Comparison of ENCODE assay signal across 10 cellular contexts in the genomic region with DNA sequence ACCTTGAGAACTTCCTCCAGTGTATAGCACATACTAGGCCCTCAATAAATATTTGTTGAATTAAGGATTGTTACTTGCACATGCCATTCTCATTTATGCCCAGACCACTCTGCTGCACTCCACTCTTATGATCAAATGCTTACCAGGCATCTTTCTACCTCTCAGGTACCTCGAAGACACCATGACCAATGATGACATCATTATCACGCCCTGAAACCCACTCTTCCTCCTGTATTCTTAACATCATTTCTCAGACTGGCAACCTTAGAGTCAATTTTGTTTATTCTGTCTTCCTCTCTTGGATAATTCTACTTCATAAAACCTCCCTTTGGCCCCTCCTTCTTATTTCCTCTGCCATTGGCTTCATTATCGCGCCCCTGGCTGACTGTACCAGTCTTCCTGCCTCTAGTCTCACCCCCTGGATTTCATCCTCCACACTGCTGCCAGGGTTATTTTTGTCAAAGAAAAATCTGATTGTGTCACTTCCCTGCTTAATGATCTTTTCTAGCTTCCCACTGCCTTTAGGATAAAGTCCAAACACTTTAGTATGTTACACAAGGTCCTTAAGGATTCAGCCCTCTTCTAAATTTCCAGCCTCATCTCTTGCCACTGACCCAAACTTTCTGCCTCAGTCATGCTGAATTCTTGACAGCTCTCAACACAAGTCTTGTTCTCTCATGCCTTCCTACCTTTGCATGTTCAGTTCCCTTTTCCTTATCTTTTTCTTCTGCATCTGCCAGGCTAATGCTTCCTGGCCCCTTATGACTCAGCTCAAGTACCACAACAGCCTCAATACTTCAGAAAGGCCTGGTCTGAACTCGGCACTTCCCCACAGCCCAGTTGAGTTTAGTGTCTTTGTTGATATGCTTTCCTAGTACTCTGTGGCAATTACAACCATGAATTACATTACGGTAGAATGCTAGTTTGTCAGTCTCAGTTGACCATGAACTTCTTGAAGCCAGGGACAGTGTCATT. TPM values are rescaled to one million over a fixed set of nuclear protein-coding genes. Genes with fewer than 3 reads are reported as not detected.
A peak's percentile ranks its signal among the peaks of the same experiment; 100 is the strongest.
DNase-seq lines count a peak whose midpoint lies in the region; ATAC-seq, FAIRE-seq and TF ChIP-seq lines count a peak whose summit lies in the region.
"Had no signal": no experiment of that assay in that cellular context is flagged by ENCODE, and none has a peak within 500 bp of the region (broad histone marks: within the 10 kb centered on the region; RNA-seq: fewer than 3 reads in every experiment).

No MANE protein-coding gene starts in this region.

- TF ChIP-seq CTCF in HepG2 (CRISPR knock-in tag; IDR thresholded peaks at IDR 0.05) (no peak), right lobe of liver (IDR thresholded peaks at IDR 0.05) (no peak), choroid plexus epithelial cell (conservative IDR thresholded peaks at IDR 0.05; ENCODE audit: low read depth, low read length) (no peak)

- H2AFZ ChIP-seq in HepG2 (ENCODE audit: low read length), result no peak overlapping the region

- H3K4me1 ChIP-seq in HepG2 (ENCODE audit: insufficient read depth, low read length) (no peaks in the 10 kb centered on the region), right lobe of liver (no peaks in the 10 kb centered on the region), HAP-1 (no peaks in the 10 kb centered on the region)

- TF ChIP-seq POLR2A in HepG2 (IDR thresholded peaks at IDR 0.05; ENCODE audit: insufficient read depth in 1 of 2, low read depth in 2 of 2, low read length in 2 of 2) (no peak), right lobe of liver (IDR thresholded peaks at IDR 0.05) (no peak)

- intact Hi-C loops in HepG2 (cut with micrococcal nuclease; ENCODE audit: unreplicated experiment), result no loop called here
- intact Hi-C loops in right lobe of liver (cut with DNase I), result no loop called here

- POLR2A ChIA-PET in HepG2 (lab: Yijun Ruan, JAX), result no interaction called here

- FAIRE-seq in HepG2 (lab: Jason Lieb, UNC), result no peak

- no peaks in the 10 kb centered on the region for H3K36me3 ChIP-seq in HepG2 (replicated peaks in 1 of 2; ENCODE audit: control insufficient read depth in 1 of 2, insufficient read depth in 2 of 2, low read length in 2 of 2)
- no peaks in the 10 kb centered on the region for H3K36me3 ChIP-seq in right lobe of liver
- H3K36me3 ChIP-seq in HAP-1 (replicated peaks), result no peaks in the 10 kb centered on the region

- WGBS in HepG2 (ENCODE audit: low lambda C conversion rate), result 99% methylated on average over 6 of the region's 6 CpGs
- WGBS in right lobe of liver (ENCODE audit: insufficient coverage, low coverage, low lambda C conversion rate, missing lambda C conversion rate), result 55% methylated on average over 6 of the region's 6 CpGs

- H3K9me3 ChIP-seq in HepG2 (ENCODE audit: low read length), result no peaks in the 10 kb centered on the region
- no peaks in the 10 kb centered on the region for H3K9me3 ChIP-seq in right lobe of liver
- no peaks in the 10 kb centered on the region for H3K9me3 ChIP-seq in HAP-1

- H3K27ac ChIP-seq in HepG2 (ENCODE audit: extremely low read length, insufficient read depth, low read length) (no peak overlapping the region), right lobe of liver (no peak overlapping the region)

- no peaks in the 10 kb centered on the region for H3K79me2 ChIP-seq in HepG2 (ENCODE audit: insufficient read depth, low read length)

- ATAC-seq in HepG2 (no peak), right lobe of liver (no peak), GM18873 (IDR thresholded peaks at IDR 0.05; ENCODE audit: low FRiP score, unreplicated experiment) (no peak)

- CTCF ChIA-PET in HepG2 (lab: Yijun Ruan, JAX; ENCODE audit: low intra/inter-chr PET ratio, low total read pairs), result no interaction called here

- in situ Hi-C loops in HepG2 (cut with HindIII; ENCODE audit: extremely low pct_ligation_motif_present, low pct_unique_long_range_greater_than_20kb), result no loop called here
- in situ Hi-C loops in HAP-1 (cut with MboI; ENCODE audit: low sequenced_read_pairs), result loop anchor here (25.0 kb wide), 1 partner anchor 240 kb away; a partner anchor contains a TSS

- H3K4me3 ChIP-seq in HepG2 (replicated peaks in 1 of 3; ENCODE audit: insufficient read depth in 1 of 3, low read depth in 2 of 3, low read length in 3 of 3), result no peak overlapping the region
- no peak overlapping the region for H3K4me3 ChIP-seq in right lobe of liver
- H3K4me3 ChIP-seq in choroid plexus epithelial cell (ENCODE audit: low read depth, low read length), result no peak overlapping the region
- no peak overlapping the region for H3K4me3 ChIP-seq in HAP-1

- no peak for TF ChIP-seq RAD21 in HepG2 (CRISPR knock-in tag; IDR thresholded peaks at IDR 0.05)

- DNase-seq in HepG2 (ENCODE audit: low spot score) (no peak), right lobe of liver (no peak), NOMO-1 treated with DMSO at 0.1 percent for 48 hours (lab: John Stamatoyannopoulos, UW; ENCODE audit: unreplicated experiment) (peak; percentile 71), choroid plexus epithelial cell (ENCODE audit: low read depth) (peak; percentile 39), NCI-H2081 (lab: John Stamatoyannopoulos, UW) (no peak), NCI-H446 (lab: John Stamatoyannopoulos, UW) (no peak), HAP-1 (ENCODE audit: low spot score in 2 of 2) (no peak)
- DNase-seq: activated CD8-positive, alpha-beta memory T cell treated with anti-CD3 and anti-CD28 coated beads, Interleukin-2, amount 50 U/mL, for 4 hours; NCI-H510A treated with DMSO at 0.1 percent for 48 hours had no signal

- H4K20me1 ChIP-seq in HepG2 (ENCODE audit: insufficient read depth, low read length), result no peaks in the 10 kb centered on the region

- no TSS peak for BruUV-seq in HepG2 (replicated peaks; lab: Mats Ljungman, UMichigan)

- no peak overlapping the region for H3K4me2 ChIP-seq in HepG2 (ENCODE audit: low read depth, low read length)

- TF ChIP-seq EP300 in HepG2 (IDR thresholded peaks at IDR 0.05; ENCODE audit: low read depth in 2 of 2, low read length in 2 of 2), result no peak
- no peak for TF ChIP-seq EP300 in HepG2 (CRISPR knock-in tag; IDR thresholded peaks at IDR 0.05; ENCODE audit: borderline replicate concordance)

- H3K27me3 ChIP-seq in HepG2 (ENCODE audit: control insufficient read depth in 1 of 2, insufficient read depth in 2 of 2, low read length in 2 of 2), result no peaks in the 10 kb centered on the region
- H3K27me3 ChIP-seq in right lobe of liver, result peaks cover 0 to 3% of the 10 kb centered on the region in 2 donors
- no peaks in the 10 kb centered on the region for H3K27me3 ChIP-seq in HAP-1 (ENCODE audit: low read depth)

- H3K9ac ChIP-seq in HepG2 (ENCODE audit: insufficient read depth, low read depth, low read length), result no peak overlapping the region

TF ChIP-seq in HepG2, 621 proteins besides CTCF, POLR2A, EP300 and RAD21:
- peak; percentile 87 for TF ChIP-seq ATF7 (IDR thresholded peaks at IDR 0.05)
- no peak for TF ChIP-seq ATF7 (CRISPR knock-in tag; IDR thresholded peaks at IDR 0.05)
- TF ChIP-seq SATB2 (CRISPR knock-in tag; IDR thresholded peaks at IDR 0.05), result no peak

RNA-seq across cellular contexts. Expression of a gene that starts 45.8 kb away (rescaled TPM):
- 28.6 and 34.9 TPM in 2 replicates for total RNA-seq in HepG2 (2016; rRNA removed; fragmentation: Illumina TruSeq; extraction: Trizol)
- total RNA-seq in HepG2 (2016; cell fraction: cytosol; rRNA removed; fragmentation: Illumina TruSeq; extraction: Trizol; ENCODE audit: low read depth), result 4.7 and 5.5 TPM in 2 replicates
- total RNA-seq in HepG2 (2016; cell fraction: insoluble cytoplasmic fraction; rRNA removed; fragmentation: Illumina TruSeq; extraction: Trizol), result 25.6 and 36.7 TPM in 2 replicates
- total RNA-seq in HepG2 (2016; cell fraction: membrane; rRNA removed; fragmentation: Illumina TruSeq; extraction: Trizol), result 11.7 and 15.0 TPM in 2 replicates
- total RNA-seq in HepG2 (2016; cell fraction: nucleus; rRNA removed; fragmentation: Illumina TruSeq; extraction: Trizol), result 29.1 and 33.4 TPM in 2 replicates
- polyA plus RNA-seq in HepG2 (2011; rRNA removed), result 10.8 and 13.7 TPM in 2 replicates
- polyA plus RNA-seq in HepG2 (2011; cell fraction: cytosol; rRNA removed), result 7.6 and 11.8 TPM in 2 replicates
- polyA plus RNA-seq in HepG2 (2011; cell fraction: nucleus; rRNA removed), result 9.6 and 11.1 TPM in 2 replicates
- 12.3 and 13.8 TPM in 2 replicates for polyA plus RNA-seq in HepG2 (2012)
- 4.3 and 5.3 TPM in 2 replicates for polyA plus RNA-seq in HepG2 (2016; cell fraction: cytosol; fragmentation: Illumina TruSeq; extraction: Trizol; ENCODE audit: low read depth)
- 31.4 and 39.2 TPM in 2 replicates for polyA plus RNA-seq in HepG2 (2016; cell fraction: insoluble cytoplasmic fraction; fragmentation: Illumina TruSeq; extraction: Trizol; ENCODE audit: low read depth)
- 11.2 and 11.8 TPM in 2 replicates for polyA plus RNA-seq in HepG2 (2016; cell fraction: membrane; fragmentation: Illumina TruSeq; extraction: Trizol; ENCODE audit: low read depth)
- polyA plus RNA-seq in HepG2 (2016; cell fraction: nucleus; fragmentation: Illumina TruSeq; extraction: Trizol; ENCODE audit: insufficient read depth, low read depth), result 22.3 and 23.3 TPM in 2 replicates
- polyA minus RNA-seq in HepG2 (2011; rRNA and poly(A)+ RNA removed; ENCODE audit: low replicate concordance), result 16.1 and 76.4 TPM in 2 replicates
- polyA minus RNA-seq in HepG2 (2011; cell fraction: cytosol; rRNA and poly(A)+ RNA removed), result 6.8 and 7.7 TPM in 2 replicates
- polyA minus RNA-seq in HepG2 (2011; cell fraction: nucleus; rRNA and poly(A)+ RNA removed), result 71.5 and 79.6 TPM in 2 replicates
- total RNA-seq in right lobe of liver, result 10 to 100 TPM; 12.6 to 19.4 (median 17.0) TPM

Comparison
In these comparisons a context has a peak if more than half of its experiments do, and no peak if none do; other contexts are left out.
1. DNase-seq: peak in NOMO-1 treated with DMSO at 0.1 percent for 48 hours (single experiment) and choroid plexus epithelial cell (single experiment); none in HepG2 (single experiment), right lobe of liver (0 of 3), NCI-H2081 (0 of 2), NCI-H446 (0 of 2) and HAP-1 (0 of 2).